8 cellular contexts compared by ENCODE assay signal in genomic region chr1:247079141-247079874, GRCh38. TPM values are rescaled to one million over a fixed set of nuclear protein-coding genes. Genes with fewer than 3 reads are reported as not detected.
DNase-seq lines count a peak whose midpoint lies in the region; ATAC-seq and TF ChIP-seq lines count a peak whose summit lies in the region.

No MANE protein-coding gene starts in this region.

- no peak for DNase-seq in activated CD4-positive, alpha-beta T cell treated with anti-CD3 and anti-CD28 coated beads, Interleukin-2, amount 10 ng/mL, durations not matched to agents 24 days and 14 days
- no peak for DNase-seq in activated CD4-positive, alpha-beta T cell treated with anti-CD3 and anti-CD28 coated beads, Interleukin-2, amount 50 U/mL, for 1 hour
- DNase-seq in WERI-Rb-1 (no peak), left ventricle myocardium inferior (no peak), spleen (peak; percentile 56), H4 (ENCODE audit: low spot score) (no peak)
- no peak for DNase-seq in NK-92 treated with Interleukin-12 subunit alpha and Interleukin-12 subunit beta, amount 100 ng/mL, for 24 hours (lab: John Stamatoyannopoulos, UW)

- H3K27ac ChIP-seq in WERI-Rb-1 (peak overlapping the region; percentile 86), left ventricle myocardium inferior (replicated peaks) (peak overlapping the region; percentile 77), spleen (peak overlapping the region in 7 of 8 donors; percentile 42 to 86 (median 80))

- ATAC-seq in HG03095 (IDR thresholded peaks at IDR 0.05; ENCODE audit: unreplicated experiment): no peak

- H3K36me3 ChIP-seq in WERI-Rb-1 (peaks cover 23% of the 10 kb centered on the region), left ventricle myocardium inferior (no peaks in the 10 kb centered on the region), spleen (no peaks in the 10 kb centered on the region)

- peaks cover 24% of the 10 kb centered on the region for H3K4me1 ChIP-seq in left ventricle myocardium inferior
- peaks cover 0 to 29% (median 22%) of the 10 kb centered on the region in 6 donors for H3K4me1 ChIP-seq in spleen

- peaks cover 13% of the 10 kb centered on the region for H3K9me3 Mint-ChIP-seq in activated CD4-positive, alpha-beta T cell treated with anti-CD3 and anti-CD28 coated beads, Interleukin-2, amount 10 ng/mL, durations not matched to agents 24 days and 14 days

- TF ChIP-seq CTCF in WERI-Rb-1 (IDR thresholded peaks at IDR 0.05; ENCODE audit: low read depth, low read length) (no peak), left ventricle myocardium inferior (IDR thresholded peaks at IDR 0.05; ENCODE audit: borderline replicate concordance) (no peak), spleen (IDR thresholded peaks at IDR 0.05 in 8 of 11, conservative IDR thresholded peaks at IDR 0.05 in 3 of 11) (no peak)

- H3K27ac Mint-ChIP-seq in activated CD4-positive, alpha-beta T cell treated with anti-CD3 and anti-CD28 coated beads, Interleukin-2, amount 10 ng/mL, durations not matched to agents 24 days and 14 days: no peak overlapping the region

- H3K27me3 Mint-ChIP-seq in activated CD4-positive, alpha-beta T cell treated with anti-CD3 and anti-CD28 coated beads, Interleukin-2, amount 10 ng/mL, durations not matched to agents 24 days and 14 days: peaks cover 7% of the 10 kb centered on the region

- 25 to 44% (median 40%) methylated on average over 23 of the region's 23 CpGs for WGBS in spleen, 5 donors

- H3K36me3 Mint-ChIP-seq in activated CD4-positive, alpha-beta T cell treated with anti-CD3 and anti-CD28 coated beads, Interleukin-2, amount 10 ng/mL, durations not matched to agents 24 days and 14 days (ENCODE audit: low read depth): peaks cover 8% of the 10 kb centered on the region

- H3K9me3 ChIP-seq in WERI-Rb-1 (ENCODE audit: severe bottlenecking) (peaks cover 3% of the 10 kb centered on the region), left ventricle myocardium inferior (replicated peaks) (no peaks in the 10 kb centered on the region), spleen (peaks cover 0 to 10% (median 0%) of the 10 kb centered on the region in 8 donors)

- H3K4me1 Mint-ChIP-seq in activated CD4-positive, alpha-beta T cell treated with anti-CD3 and anti-CD28 coated beads, Interleukin-2, amount 10 ng/mL, durations not matched to agents 24 days and 14 days: peaks cover 12% of the 10 kb centered on the region

- no peak for TF ChIP-seq POLR2A in spleen (IDR thresholded peaks at IDR 0.05)

- intact Hi-C loops in activated CD4-positive, alpha-beta T cell treated with anti-CD3 and anti-CD28 coated beads, Interleukin-2, amount 10 ng/mL, durations not matched to agents 24 days and 14 days (cut with micrococcal nuclease): loop anchor here (2.0 kb wide), 2 partner anchors 147 to 251 kb away; partner anchors contain the start of gene ZNF496
- intact Hi-C loops in left ventricle myocardium inferior (cut with micrococcal nuclease) (no loop called here), spleen (cut with DNase I; ENCODE audit: low total_unique reads) (no loop called here)

- H3K4me3 ChIP-seq in WERI-Rb-1 (ENCODE audit: low read depth, low read length) (peak overlapping the region; percentile 97), left ventricle myocardium inferior (peak overlapping the region; percentile 84), spleen (peak overlapping the region; percentile 63 to 93 (median 76))

- peak overlapping the region; percentile 94 for H3K4me3 Mint-ChIP-seq in activated CD4-positive, alpha-beta T cell treated with anti-CD3 and anti-CD28 coated beads, Interleukin-2, amount 10 ng/mL, durations not matched to agents 24 days and 14 days

- no peaks in the 10 kb centered on the region for H3K27me3 ChIP-seq in WERI-Rb-1 (ENCODE audit: insufficient read depth, low read depth, severe bottlenecking)
- H3K27me3 ChIP-seq in left ventricle myocardium inferior (ENCODE audit: low read depth): no peaks in the 10 kb centered on the region
- no peaks in the 10 kb centered on the region for H3K27me3 ChIP-seq in spleen (replicated peaks in 1 of 7)

RNA-seq across cellular contexts. Expression of gene ZNF670, which starts 0.7 kb away (rescaled TPM):
- total RNA-seq in activated CD4-positive, alpha-beta T cell treated with anti-CD3 and anti-CD28 coated beads, Interleukin-2, amount 10 ng/mL, durations not matched to agents 24 days and 14 days: 2.8 TPM in 2 replicates
- total RNA-seq in left ventricle myocardium inferior: 1.5 TPM
- total RNA-seq in spleen: 1 to 10 TPM; 2.3 to 5.6 (median 3.8) TPM
- 1 to 10 TPM; 1.4 to 2.3 (median 2.1) TPM for polyA plus RNA-seq in spleen
- 7.0 and 10.8 TPM in 2 replicates for total RNA-seq in H4 (2014; rRNA removed; shearing (Covaris generic))

RNA-seq across cellular contexts. Expression of gene ZNF669, which starts 24.8 kb away (rescaled TPM):
- total RNA-seq in activated CD4-positive, alpha-beta T cell treated with anti-CD3 and anti-CD28 coated beads, Interleukin-2, amount 10 ng/mL, durations not matched to agents 24 days and 14 days: 6.2 and 6.7 TPM in 2 replicates
- total RNA-seq in left ventricle myocardium inferior (3.2 TPM), spleen (10 to 100 TPM in 4 of 7 donors, 1 to 10 TPM in 3; 6.9 to 11.4 (median 10.2) TPM)
- 1 to 10 TPM; 3.1 to 5.3 (median 4.5) TPM for polyA plus RNA-seq in spleen
- 11.3 and 11.8 TPM in 2 replicates for total RNA-seq in H4 (2014; rRNA removed; shearing (Covaris generic))
